ENCODE assay signal across 1 cellular context in genomic region chr2:120470717-120471060, GRCh38.
TF ChIP-seq lines count a peak whose summit lies in the region.

No MANE protein-coding gene starts in this region.

TF ChIP-seq in HepG2, 621 proteins besides CTCF, POLR2A, EP300 and RAD21 (continued from another document):
- TF ChIP-seq ZNF318 (CRISPR knock-in tag; IDR thresholded peaks at IDR 0.05) (peak; percentile 65; the same call in 1 of the 2 replicates), MEIS1 (CRISPR knock-in tag; IDR thresholded peaks at IDR 0.05; ENCODE audit: borderline replicate concordance) (peak; percentile 66; the same call in 1 of the 2 replicates), ZNF407 (CRISPR knock-in tag; IDR thresholded peaks at IDR 0.05; ENCODE audit: not compliant biosample characterization) (no peak), GLI4 (CRISPR knock-in tag; IDR thresholded peaks at IDR 0.05; ENCODE audit: borderline replicate concordance) (no peak), ZBTB7B (CRISPR knock-in tag; IDR thresholded peaks at IDR 0.05) (no peak), ZNF468 (CRISPR knock-in tag; IDR thresholded peaks at IDR 0.05) (no peak), FOXA3 (CRISPR knock-in tag; IDR thresholded peaks at IDR 0.05) (no peak), ESRRA (CRISPR knock-in tag; IDR thresholded peaks at IDR 0.05; ENCODE audit: low read depth) (0 out of 2 replicates have a peak, but pooled peaks have one; percentile 12), ZNF101 (CRISPR knock-in tag; IDR thresholded peaks at IDR 0.05; ENCODE audit: borderline replicate concordance, low read depth) (no peak), ZNF343 (CRISPR knock-in tag; IDR thresholded peaks at IDR 0.05) (peak; percentile 84; the same call in 1 of the 2 replicates), RORA (CRISPR knock-in tag; IDR thresholded peaks at IDR 0.05) (no peak), ZNF430 (CRISPR knock-in tag; IDR thresholded peaks at IDR 0.05) (no peak), XBP1 (CRISPR knock-in tag; IDR thresholded peaks at IDR 0.05) (no peak), BRF2 (CRISPR knock-in tag; IDR thresholded peaks at IDR 0.05) (no peak), REL (CRISPR knock-in tag; conservative IDR thresholded peaks at IDR 0.05) (no peak), ZNF251 (CRISPR knock-in tag; IDR thresholded peaks at IDR 0.05) (0 out of 2 replicates have a peak, but pooled peaks have one; percentile 37), ZNF619 (CRISPR knock-in tag; IDR thresholded peaks at IDR 0.05) (0 out of 2 replicates have a peak, but pooled peaks have one; percentile 2), NR2F1 (CRISPR knock-in tag; IDR thresholded peaks at IDR 0.05) (no peak), ZMAT3 (CRISPR knock-in tag; conservative IDR thresholded peaks at IDR 0.05) (0 out of 2 replicates have a peak, but pooled peaks have one; percentile 8), ZNF772 (CRISPR knock-in tag; IDR thresholded peaks at IDR 0.05) (no peak), KDM5B (CRISPR knock-in tag; IDR thresholded peaks at IDR 0.05; ENCODE audit: borderline replicate concordance) (0 out of 2 replicates have a peak, but pooled peaks have one; percentile 41)
